ENCODE assay signal across 19 cellular contexts in the genomic region with DNA sequence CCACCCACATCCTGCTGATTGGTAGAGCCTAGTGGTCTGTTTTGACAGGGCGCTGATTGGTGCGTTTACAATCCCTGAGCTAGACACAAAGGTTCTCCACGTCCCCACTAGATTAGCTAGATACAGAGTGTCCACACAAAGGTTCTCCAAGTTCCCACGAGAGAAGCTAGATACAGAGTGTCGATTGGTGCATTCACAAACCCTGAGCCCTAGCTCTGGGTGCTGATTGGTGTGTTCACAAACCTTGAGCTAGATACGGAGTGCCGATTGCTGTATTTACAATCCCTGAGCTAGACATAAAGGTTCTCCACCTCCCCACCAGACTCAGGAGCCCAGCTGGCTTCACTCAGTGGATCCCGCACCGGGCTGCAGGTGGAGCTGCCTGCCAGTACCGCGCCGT. TPM values are rescaled to one million over a fixed set of nuclear protein-coding genes. Genes with fewer than 3 reads are reported as not detected.
"Had no signal": no experiment of that assay in that cellular context is flagged by ENCODE, and none has a peak within 500 bp of the region (broad histone marks: within the 10 kb centered on the region; RNA-seq: fewer than 3 reads in every experiment).

No MANE protein-coding gene starts in this region.

RNA-seq across cellular contexts. Expression of gene OR10D3, which starts 12.8 kb away (rescaled TPM):
- total RNA-seq: activated B cell treated with CpG ODN at 0.5 μM for 24 hours; activated CD4-positive, alpha-beta memory T cell treated with anti-CD3 and anti-CD28 coated beads for 36 hours; activated CD4-positive, alpha-beta T cell treated with anti-CD3 and anti-CD28 coated beads, Interleukin-2, amount 10 ng/mL, durations not matched to agents 24 days and 14 days; activated CD8-positive, alpha-beta memory T cell treated with anti-CD3 and anti-CD28 coated beads for 36 hours; activated CD8-positive, alpha-beta T cell treated with anti-CD3 and anti-CD28 coated beads for 36 hours; activated naive CD4-positive, alpha-beta T cell treated with anti-CD3 and anti-CD28 coated beads for 36 hours; activated naive CD4-positive, alpha-beta T cell treated with anti-CD3 and anti-CD28 coated beads, Interleukin-2, amount 50 U/mL, for 72 hours; activated naive CD8-positive, alpha-beta T cell treated with anti-CD3 and anti-CD28 coated beads for 36 hours; activated T-cell treated with anti-CD3 and anti-CD28 coated beads, Interleukin-2, amount 50 U/mL, for 4 hours; activated T-cell treated with anti-CD3 and anti-CD28 coated beads, Interleukin-2, amount 50 U/mL, for 72 hours; activated T-helper 1 cell treated with anti-CD3 and anti-CD28 coated beads, Interleukin-12 subunit alpha, Interleukin-12 subunit beta, Interleukin-2, Interleukin-4 antibody, amounts not matched to agents 30 ng/mL and 10 ng/mL and 1 ng/mL, durations not matched to agents 14 hours and 24 hours and 36 hours; activated T-helper 17 cell treated with anti-CD3 and anti-CD28 coated beads, Interleukin-2, amount 50 U/mL, for 72 hours; adrenal gland; aorta; astrocyte; body of pancreas; breast epithelium; cardiac septum; cerebellum had no signal
- polyA plus RNA-seq: adrenal gland, aorta had no signal
